10 cellular contexts compared by ENCODE assay signal in the genomic region with DNA sequence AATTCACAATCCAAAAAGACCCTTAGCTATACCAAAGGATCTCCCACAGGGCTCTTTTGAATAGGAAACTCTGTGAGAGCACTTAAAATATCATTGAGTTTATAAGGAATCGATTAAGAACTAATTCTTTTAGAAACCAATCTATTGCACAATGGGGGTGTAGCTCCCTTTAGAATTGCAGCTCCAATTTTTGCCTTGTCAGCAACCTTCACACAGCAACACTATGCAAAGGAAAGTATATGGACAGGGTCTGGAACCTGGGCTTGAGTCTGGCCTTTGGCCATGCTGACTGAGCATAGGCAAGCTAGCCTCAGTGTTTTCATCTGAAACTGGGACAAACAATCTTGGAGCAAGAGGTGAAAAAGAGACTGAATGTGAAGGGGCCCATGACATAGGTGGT. TPM values are rescaled to one million over a fixed set of nuclear protein-coding genes. Genes with fewer than 3 reads are reported as not detected.
"Had no signal": no experiment of that assay in that cellular context is flagged by ENCODE, and none has a peak within 500 bp of the region (broad histone marks: within the 10 kb centered on the region; RNA-seq: fewer than 3 reads in every experiment).

No MANE protein-coding gene starts in this region.

- H3K9me3 Mint-ChIP-seq: GM23338 had no signal

- FAIRE-seq: HTR-8/SVneo had no signal

- H3K4me3 ChIP-seq: GM23338, HAP-1 had no signal

- H3K9ac ChIP-seq: KMS-11 had no signal

- ATAC-seq: GM23338, HCT116 had no signal

- H3K4me2 ChIP-seq: GM23338, KMS-11 had no signal

- H3K9me3 ChIP-seq: HAP-1 had no signal

- H2AFZ ChIP-seq: GM23338 had no signal

- H3K4me1 ChIP-seq: HAP-1 had no signal

- H3K27ac ChIP-seq: KMS-11 had no signal

- H3K27ac Mint-ChIP-seq: GM23338, HFFc6 had no signal

- DNase-seq: H7, HFFc6, Karpas-422, KBM-7 had no signal

- H3K36me3 ChIP-seq: HAP-1 had no signal

- H3K4me3 Mint-ChIP-seq: GM23338, HFFc6 had no signal

RNA-seq across cellular contexts. Expression of a gene that starts 17.2 kb away (rescaled TPM):
- total RNA-seq: HT-29 had no signal
